21 cellular contexts compared by ENCODE assay signal in genomic region chr12:132484183-132484890, GRCh38.
"Had no signal": no experiment of that assay in that cellular context is flagged by ENCODE, and none has a peak within 500 bp of the region (broad histone marks: within the 10 kb centered on the region; RNA-seq: fewer than 3 reads in every experiment).

No MANE protein-coding gene starts in this region.

- H3K36me3 ChIP-seq: MG63, Peyer's patch had no signal

- H3K27me3 ChIP-seq: MG63, Peyer's patch had no signal

- H3K9me3 ChIP-seq: MG63, Peyer's patch had no signal

- DNase-seq: activated B cell treated with CpG ODN at 0.5 μM for 24 hours; activated CD4-positive, alpha-beta memory T cell treated with anti-CD3 and anti-CD28 coated beads for 36 hours; activated CD4-positive, alpha-beta T cell treated with anti-CD3 and anti-CD28 coated beads for 1 hour; activated CD4-positive, alpha-beta T cell treated with anti-CD3 and anti-CD28 coated beads, Interleukin-2, amount 10 ng/mL, durations not matched to agents 7 days and 5 days; activated CD8-positive, alpha-beta memory T cell treated with anti-CD3 and anti-CD28 coated beads for 24 hours; activated effector memory CD4-positive, alpha-beta T cell treated with anti-CD3 and anti-CD28 coated beads, Interleukin-2, amount 50 U/mL, for 16 hours; activated naive CD4-positive, alpha-beta T cell treated with anti-CD3 and anti-CD28 coated beads for 36 hours; activated T-cell treated with anti-CD3 and anti-CD28 coated beads, Interleukin-2, amount 50 U/mL, for 4 hours; amygdala; MG63; NCI-H1092 treated with DMSO at 0.1 percent for 48 hours; NCI-H146; NCI-H187 treated with DMSO at 0.1 percent for 48 hours; NCI-H2081 treated with DMSO at 0.1 percent for 48 hours; NCI-H345; NCI-H510A; NCI-H526 treated with DMSO at 0.1 percent for 48 hours; NCI-H82; Peyer's patch; SHP77 treated with DMSO at 0.1 percent for 48 hours had no signal

- H3K27ac ChIP-seq: Peyer's patch, RWPE1 had no signal

- H3K4me3 ChIP-seq: MG63, Peyer's patch had no signal
